1 cellular context compared by ENCODE assay signal in the genomic region with DNA sequence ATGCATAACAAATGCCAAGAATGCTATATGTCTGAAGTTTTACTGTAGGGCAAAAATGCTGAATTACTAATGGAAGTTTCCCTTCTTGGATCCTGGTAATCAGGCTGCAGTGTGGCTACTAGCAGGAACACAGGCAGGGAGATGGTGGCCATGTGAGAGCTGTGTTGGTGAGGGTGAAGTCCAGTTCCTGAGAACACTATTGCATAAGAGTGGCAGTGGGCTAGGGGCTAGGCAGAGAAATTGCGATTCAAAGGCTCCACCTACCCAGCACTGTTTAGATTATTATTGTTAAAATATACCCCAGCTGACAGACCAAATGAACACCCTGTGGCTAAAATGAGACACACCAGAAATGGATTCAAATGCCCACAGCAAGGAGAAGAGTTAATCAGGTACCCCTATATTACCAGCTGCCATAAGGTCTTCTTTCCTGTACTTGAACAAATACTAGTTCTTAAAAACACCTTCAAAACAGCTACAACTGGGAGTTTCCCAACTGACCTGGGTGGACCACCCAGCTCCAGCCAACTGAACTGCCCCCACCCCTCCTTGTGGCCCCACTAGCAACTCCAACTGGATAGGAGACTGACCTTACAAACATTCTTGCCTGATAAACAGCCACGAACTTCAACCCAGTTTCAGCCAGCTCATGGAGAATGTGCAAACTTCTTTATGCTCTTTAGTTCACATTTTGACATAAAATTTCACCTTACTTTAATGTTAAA.
TF ChIP-seq lines count a peak whose summit lies in the region.

No MANE protein-coding gene starts in this region.

TF ChIP-seq in HepG2, 621 proteins besides CTCF, POLR2A, EP300 and RAD21 (continued from another document and continues in another):
- TF ChIP-seq, protein P1, sequence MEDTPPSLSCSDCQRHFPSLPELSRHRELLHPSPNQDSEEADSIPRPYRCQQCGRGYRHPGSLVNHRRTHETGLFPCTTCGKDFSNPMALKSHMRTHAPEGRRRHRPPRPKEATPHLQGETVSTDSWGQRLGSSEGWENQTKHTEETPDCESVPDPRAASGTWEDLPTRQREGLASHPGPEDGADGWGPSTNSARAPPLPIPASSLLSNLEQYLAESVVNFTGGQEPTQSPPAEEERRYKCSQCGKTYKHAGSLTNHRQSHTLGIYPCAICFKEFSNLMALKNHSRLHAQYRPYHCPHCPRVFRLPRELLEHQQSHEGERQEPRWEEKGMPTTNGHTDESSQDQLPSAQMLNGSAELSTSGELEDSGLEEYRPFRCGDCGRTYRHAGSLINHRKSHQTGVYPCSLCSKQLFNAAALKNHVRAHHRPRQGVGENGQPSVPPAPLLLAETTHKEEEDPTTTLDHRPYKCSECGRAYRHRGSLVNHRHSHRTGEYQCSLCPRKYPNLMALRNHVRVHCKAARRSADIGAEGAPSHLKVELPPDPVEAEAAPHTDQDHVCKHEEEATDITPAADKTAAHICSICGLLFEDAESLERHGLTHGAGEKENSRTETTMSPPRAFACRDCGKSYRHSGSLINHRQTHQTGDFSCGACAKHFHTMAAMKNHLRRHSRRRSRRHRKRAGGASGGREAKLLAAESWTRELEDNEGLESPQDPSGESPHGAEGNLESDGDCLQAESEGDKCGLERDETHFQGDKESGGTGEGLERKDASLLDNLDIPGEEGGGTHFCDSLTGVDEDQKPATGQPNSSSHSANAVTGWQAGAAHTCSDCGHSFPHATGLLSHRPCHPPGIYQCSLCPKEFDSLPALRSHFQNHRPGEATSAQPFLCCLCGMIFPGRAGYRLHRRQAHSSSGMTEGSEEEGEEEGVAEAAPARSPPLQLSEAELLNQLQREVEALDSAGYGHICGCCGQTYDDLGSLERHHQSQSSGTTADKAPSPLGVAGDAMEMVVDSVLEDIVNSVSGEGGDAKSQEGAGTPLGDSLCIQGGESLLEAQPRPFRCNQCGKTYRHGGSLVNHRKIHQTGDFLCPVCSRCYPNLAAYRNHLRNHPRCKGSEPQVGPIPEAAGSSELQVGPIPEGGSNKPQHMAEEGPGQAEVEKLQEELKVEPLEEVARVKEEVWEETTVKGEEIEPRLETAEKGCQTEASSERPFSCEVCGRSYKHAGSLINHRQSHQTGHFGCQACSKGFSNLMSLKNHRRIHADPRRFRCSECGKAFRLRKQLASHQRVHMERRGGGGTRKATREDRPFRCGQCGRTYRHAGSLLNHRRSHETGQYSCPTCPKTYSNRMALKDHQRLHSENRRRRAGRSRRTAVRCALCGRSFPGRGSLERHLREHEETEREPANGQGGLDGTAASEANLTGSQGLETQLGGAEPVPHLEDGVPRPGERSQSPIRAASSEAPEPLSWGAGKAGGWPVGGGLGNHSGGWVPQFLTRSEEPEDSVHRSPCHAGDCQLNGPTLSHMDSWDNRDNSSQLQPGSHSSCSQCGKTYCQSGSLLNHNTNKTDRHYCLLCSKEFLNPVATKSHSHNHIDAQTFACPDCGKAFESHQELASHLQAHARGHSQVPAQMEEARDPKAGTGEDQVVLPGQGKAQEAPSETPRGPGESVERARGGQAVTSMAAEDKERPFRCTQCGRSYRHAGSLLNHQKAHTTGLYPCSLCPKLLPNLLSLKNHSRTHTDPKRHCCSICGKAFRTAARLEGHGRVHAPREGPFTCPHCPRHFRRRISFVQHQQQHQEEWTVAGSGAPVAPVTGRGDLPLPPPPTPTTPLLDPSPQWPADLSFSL (CRISPR knock-in tag; IDR thresholded peaks at IDR 0.05), result no peak
- TF ChIP-seq ZFP90 (CRISPR knock-in tag; IDR thresholded peaks at IDR 0.05; ENCODE audit: borderline replicate concordance), result no peak
- no peak for TF ChIP-seq ATM (IDR thresholded peaks at IDR 0.05; ENCODE audit: borderline replicate concordance)
- no peak for TF ChIP-seq ZNF737 (CRISPR knock-in tag; IDR thresholded peaks at IDR 0.05; ENCODE audit: borderline replicate concordance)
- TF ChIP-seq, protein P2, sequence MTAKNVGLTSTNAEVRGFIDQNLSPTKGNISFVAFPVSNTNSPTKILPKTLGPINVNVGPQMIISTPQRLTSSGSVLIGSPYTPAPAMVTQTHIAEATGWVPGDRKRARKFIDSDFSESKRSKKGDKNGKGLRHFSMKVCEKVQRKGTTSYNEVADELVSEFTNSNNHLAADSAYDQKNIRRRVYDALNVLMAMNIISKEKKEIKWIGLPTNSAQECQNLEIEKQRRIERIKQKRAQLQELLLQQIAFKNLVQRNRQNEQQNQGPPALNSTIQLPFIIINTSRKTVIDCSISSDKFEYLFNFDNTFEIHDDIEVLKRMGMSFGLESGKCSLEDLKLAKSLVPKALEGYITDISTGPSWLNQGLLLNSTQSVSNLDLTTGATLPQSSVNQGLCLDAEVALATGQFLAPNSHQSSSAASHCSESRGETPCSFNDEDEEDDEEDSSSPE (CRISPR knock-in tag; IDR thresholded peaks at IDR 0.05), result no peak
- TF ChIP-seq KMT2A (CRISPR knock-in tag; IDR thresholded peaks at IDR 0.05), result no peak
- no peak for TF ChIP-seq ZNF615 (CRISPR knock-in tag; IDR thresholded peaks at IDR 0.05; ENCODE audit: borderline replicate concordance)
- TF ChIP-seq SIN3A (IDR thresholded peaks at IDR 0.05; ENCODE audit: borderline replicate concordance, low read depth, low read length), result no peak
- TF ChIP-seq, protein P3, sequence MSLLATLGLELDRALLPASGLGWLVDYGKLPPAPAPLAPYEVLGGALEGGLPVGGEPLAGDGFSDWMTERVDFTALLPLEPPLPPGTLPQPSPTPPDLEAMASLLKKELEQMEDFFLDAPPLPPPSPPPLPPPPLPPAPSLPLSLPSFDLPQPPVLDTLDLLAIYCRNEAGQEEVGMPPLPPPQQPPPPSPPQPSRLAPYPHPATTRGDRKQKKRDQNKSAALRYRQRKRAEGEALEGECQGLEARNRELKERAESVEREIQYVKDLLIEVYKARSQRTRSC (CRISPR knock-in tag; IDR thresholded peaks at IDR 0.05; ENCODE audit: low read depth), result no peak
- peak; percentile 35; the same call in 1 of the 2 replicates for TF ChIP-seq FOXK1 (CRISPR knock-in tag; IDR thresholded peaks at IDR 0.05; ENCODE audit: borderline replicate concordance, low read depth)
- no peak for TF ChIP-seq ZMAT3 (CRISPR knock-in tag; conservative IDR thresholded peaks at IDR 0.05)
- no peak for TF ChIP-seq ZNF230 (CRISPR knock-in tag; IDR thresholded peaks at IDR 0.05)
- TF ChIP-seq CCDC6 (CRISPR knock-in tag; IDR thresholded peaks at IDR 0.05), result no peak
- no peak for TF ChIP-seq HOXD1 (CRISPR knock-in tag; IDR thresholded peaks at IDR 0.05)
- TF ChIP-seq ZNF775 (CRISPR knock-in tag; IDR thresholded peaks at IDR 0.05; ENCODE audit: borderline replicate concordance), result no peak
- no peak for TF ChIP-seq RFXAP (CRISPR knock-in tag; IDR thresholded peaks at IDR 0.05; ENCODE audit: borderline replicate concordance)
- TF ChIP-seq NFYC (CRISPR knock-in tag; IDR thresholded peaks at IDR 0.05), result no peak
- 0 out of 2 replicates have a peak, but pooled peaks have one; percentile 34 for TF ChIP-seq PITX1 (CRISPR knock-in tag; IDR thresholded peaks at IDR 0.05)
- TF ChIP-seq ZNF552 (CRISPR knock-in tag; IDR thresholded peaks at IDR 0.05; ENCODE audit: borderline replicate concordance), result no peak
- no peak for TF ChIP-seq EHMT2 (IDR thresholded peaks at IDR 0.05; ENCODE audit: borderline replicate concordance, low read depth, low read length)
- TF ChIP-seq, protein P4, sequence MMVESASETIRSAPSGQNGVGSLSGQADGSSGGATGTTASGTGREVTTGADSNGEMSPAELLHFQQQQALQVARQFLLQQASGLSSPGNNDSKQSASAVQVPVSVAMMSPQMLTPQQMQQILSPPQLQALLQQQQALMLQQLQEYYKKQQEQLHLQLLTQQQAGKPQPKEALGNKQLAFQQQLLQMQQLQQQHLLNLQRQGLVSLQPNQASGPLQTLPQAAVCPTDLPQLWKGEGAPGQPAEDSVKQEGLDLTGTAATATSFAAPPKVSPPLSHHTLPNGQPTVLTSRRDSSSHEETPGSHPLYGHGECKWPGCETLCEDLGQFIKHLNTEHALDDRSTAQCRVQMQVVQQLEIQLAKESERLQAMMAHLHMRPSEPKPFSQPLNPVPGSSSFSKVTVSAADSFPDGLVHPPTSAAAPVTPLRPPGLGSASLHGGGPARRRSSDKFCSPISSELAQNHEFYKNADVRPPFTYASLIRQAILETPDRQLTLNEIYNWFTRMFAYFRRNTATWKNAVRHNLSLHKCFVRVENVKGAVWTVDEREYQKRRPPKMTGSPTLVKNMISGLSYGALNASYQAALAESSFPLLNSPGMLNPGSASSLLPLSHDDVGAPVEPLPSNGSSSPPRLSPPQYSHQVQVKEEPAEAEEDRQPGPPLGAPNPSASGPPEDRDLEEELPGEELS (CRISPR knock-in tag; IDR thresholded peaks at IDR 0.05), result no peak
- TF ChIP-seq, protein P5, sequence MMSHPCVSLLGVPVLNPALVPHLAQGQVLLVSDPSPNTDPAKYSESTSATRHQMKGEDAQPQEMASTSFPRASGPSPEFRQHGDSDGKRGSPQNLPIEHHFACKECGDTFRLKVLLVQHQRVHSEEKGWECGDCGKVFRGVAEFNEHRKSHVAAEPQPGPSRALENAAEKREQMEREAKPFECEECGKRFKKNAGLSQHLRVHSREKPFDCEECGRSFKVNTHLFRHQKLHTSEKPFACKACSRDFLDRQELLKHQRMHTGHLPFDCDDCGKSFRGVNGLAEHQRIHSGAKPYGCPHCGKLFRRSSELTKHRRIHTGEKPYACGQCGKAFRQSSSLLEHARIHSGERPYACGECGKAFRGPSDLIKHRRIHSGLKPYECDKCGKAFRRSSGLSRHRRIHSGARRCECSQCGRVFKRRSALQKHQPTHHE (CRISPR knock-in tag; IDR thresholded peaks at IDR 0.05; ENCODE audit: borderline replicate concordance), result no peak
- no peak for TF ChIP-seq ZNF205 (CRISPR knock-in tag; IDR thresholded peaks at IDR 0.05)
- TF ChIP-seq, protein P6, sequence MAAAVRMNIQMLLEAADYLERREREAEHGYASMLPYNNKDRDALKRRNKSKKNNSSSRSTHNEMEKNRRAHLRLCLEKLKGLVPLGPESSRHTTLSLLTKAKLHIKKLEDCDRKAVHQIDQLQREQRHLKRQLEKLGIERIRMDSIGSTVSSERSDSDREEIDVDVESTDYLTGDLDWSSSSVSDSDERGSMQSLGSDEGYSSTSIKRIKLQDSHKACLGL (CRISPR knock-in tag; IDR thresholded peaks at IDR 0.05), result no peak
- no peak for TF ChIP-seq STAT5B (CRISPR knock-in tag; IDR thresholded peaks at IDR 0.05)
- TF ChIP-seq MTF2 (CRISPR knock-in tag; IDR thresholded peaks at IDR 0.05; ENCODE audit: borderline replicate concordance), result no peak
- TF ChIP-seq, protein P7, sequence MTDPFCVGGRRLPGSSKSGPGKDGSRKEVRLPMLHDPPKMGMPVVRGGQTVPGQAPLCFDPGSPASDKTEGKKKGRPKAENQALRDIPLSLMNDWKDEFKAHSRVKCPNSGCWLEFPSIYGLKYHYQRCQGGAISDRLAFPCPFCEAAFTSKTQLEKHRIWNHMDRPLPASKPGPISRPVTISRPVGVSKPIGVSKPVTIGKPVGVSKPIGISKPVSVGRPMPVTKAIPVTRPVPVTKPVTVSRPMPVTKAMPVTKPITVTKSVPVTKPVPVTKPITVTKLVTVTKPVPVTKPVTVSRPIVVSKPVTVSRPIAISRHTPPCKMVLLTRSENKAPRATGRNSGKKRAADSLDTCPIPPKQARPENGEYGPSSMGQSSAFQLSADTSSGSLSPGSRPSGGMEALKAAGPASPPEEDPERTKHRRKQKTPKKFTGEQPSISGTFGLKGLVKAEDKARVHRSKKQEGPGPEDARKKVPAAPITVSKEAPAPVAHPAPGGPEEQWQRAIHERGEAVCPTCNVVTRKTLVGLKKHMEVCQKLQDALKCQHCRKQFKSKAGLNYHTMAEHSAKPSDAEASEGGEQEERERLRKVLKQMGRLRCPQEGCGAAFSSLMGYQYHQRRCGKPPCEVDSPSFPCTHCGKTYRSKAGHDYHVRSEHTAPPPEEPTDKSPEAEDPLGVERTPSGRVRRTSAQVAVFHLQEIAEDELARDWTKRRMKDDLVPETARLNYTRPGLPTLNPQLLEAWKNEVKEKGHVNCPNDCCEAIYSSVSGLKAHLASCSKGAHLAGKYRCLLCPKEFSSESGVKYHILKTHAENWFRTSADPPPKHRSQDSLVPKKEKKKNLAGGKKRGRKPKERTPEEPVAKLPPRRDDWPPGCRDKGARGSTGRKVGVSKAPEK (CRISPR knock-in tag; IDR thresholded peaks at IDR 0.05; ENCODE audit: borderline replicate concordance), result no peak
- TF ChIP-seq, protein P8, sequence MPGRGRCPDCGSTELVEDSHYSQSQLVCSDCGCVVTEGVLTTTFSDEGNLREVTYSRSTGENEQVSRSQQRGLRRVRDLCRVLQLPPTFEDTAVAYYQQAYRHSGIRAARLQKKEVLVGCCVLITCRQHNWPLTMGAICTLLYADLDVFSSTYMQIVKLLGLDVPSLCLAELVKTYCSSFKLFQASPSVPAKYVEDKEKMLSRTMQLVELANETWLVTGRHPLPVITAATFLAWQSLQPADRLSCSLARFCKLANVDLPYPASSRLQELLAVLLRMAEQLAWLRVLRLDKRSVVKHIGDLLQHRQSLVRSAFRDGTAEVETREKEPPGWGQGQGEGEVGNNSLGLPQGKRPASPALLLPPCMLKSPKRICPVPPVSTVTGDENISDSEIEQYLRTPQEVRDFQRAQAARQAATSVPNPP (CRISPR knock-in tag; IDR thresholded peaks at IDR 0.05), result no peak
- TF ChIP-seq, protein P9, sequence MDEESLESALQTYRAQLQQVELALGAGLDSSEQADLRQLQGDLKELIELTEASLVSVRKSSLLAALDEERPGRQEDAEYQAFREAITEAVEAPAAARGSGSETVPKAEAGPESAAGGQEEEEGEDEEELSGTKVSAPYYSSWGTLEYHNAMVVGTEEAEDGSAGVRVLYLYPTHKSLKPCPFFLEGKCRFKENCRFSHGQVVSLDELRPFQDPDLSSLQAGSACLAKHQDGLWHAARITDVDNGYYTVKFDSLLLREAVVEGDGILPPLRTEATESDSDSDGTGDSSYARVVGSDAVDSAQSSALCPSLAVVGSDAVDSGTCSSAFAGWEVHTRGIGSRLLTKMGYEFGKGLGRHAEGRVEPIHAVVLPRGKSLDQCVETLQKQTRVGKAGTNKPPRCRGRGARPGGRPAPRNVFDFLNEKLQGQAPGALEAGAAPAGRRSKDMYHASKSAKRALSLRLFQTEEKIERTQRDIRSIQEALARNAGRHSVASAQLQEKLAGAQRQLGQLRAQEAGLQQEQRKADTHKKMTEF (CRISPR knock-in tag; IDR thresholded peaks at IDR 0.05), result peak; percentile 65; the same call in 1 of the 2 replicates
- TF ChIP-seq, protein P10, sequence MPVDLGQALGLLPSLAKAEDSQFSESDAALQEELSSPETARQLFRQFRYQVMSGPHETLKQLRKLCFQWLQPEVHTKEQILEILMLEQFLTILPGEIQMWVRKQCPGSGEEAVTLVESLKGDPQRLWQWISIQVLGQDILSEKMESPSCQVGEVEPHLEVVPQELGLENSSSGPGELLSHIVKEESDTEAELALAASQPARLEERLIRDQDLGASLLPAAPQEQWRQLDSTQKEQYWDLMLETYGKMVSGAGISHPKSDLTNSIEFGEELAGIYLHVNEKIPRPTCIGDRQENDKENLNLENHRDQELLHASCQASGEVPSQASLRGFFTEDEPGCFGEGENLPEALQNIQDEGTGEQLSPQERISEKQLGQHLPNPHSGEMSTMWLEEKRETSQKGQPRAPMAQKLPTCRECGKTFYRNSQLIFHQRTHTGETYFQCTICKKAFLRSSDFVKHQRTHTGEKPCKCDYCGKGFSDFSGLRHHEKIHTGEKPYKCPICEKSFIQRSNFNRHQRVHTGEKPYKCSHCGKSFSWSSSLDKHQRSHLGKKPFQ (CRISPR knock-in tag; IDR thresholded peaks at IDR 0.05; ENCODE audit: insufficient replicate concordance), result no peak
- TF ChIP-seq NFE2L1 (CRISPR knock-in tag; IDR thresholded peaks at IDR 0.05; ENCODE audit: borderline replicate concordance), result no peak
- no peak for TF ChIP-seq REXO4 (CRISPR knock-in tag; IDR thresholded peaks at IDR 0.05; ENCODE audit: borderline replicate concordance)
- TF ChIP-seq ZNF761 (CRISPR knock-in tag; conservative IDR thresholded peaks at IDR 0.05), result no peak
- TF ChIP-seq TEAD3 (CRISPR knock-in tag; optimal IDR thresholded peaks at IDR 0.05; ENCODE audit: borderline replicate concordance), result peak; percentile 59
- no peak for TF ChIP-seq ZNF619 (CRISPR knock-in tag; IDR thresholded peaks at IDR 0.05)
- TF ChIP-seq HOXA5 (CRISPR knock-in tag; IDR thresholded peaks at IDR 0.05), result no peak
